Comparison of ENCODE assay signal across 9 cellular contexts in genomic region chr10:123573236-123574147, GRCh38.
A peak's percentile ranks its signal among the peaks of the same experiment; 100 is the strongest.
DNase-seq lines count a peak whose midpoint lies in the region; ATAC-seq lines count a peak whose summit lies in the region.
"Had no signal": no experiment of that assay in that cellular context is flagged by ENCODE, and none has a peak within 500 bp of the region (broad histone marks: within the 10 kb centered on the region; RNA-seq: fewer than 3 reads in every experiment).

No MANE protein-coding gene starts in this region.

- intact Hi-C loops in activated T-helper 1 cell treated with anti-CD3 and anti-CD28 coated beads, Interleukin-12 subunit alpha, Interleukin-12 subunit beta, Interleukin-2, Interleukin-4 antibody, amounts not matched to agents 30 ng/mL and 10 ng/mL and 1 ng/mL, durations not matched to agents 14 hours and 24 hours and 36 hours (cut with micrococcal nuclease): no loop called here
- intact Hi-C loops in activated T-helper 2 cell treated with anti-CD3 and anti-CD28 coated beads, Interferon-gamma antibody, Interleukin-2, Interleukin-4, amounts not matched to agents 10 μg/mL and 5 μg/mL and 100 μg/mL, durations not matched to agents 14 hours and 24 hours and 36 hours (cut with micrococcal nuclease): no loop called here

- DNase-seq in AG20443 (ENCODE audit: low spot score): peak; percentile 67
- peak; percentile 42 for DNase-seq in GM19240 (ENCODE audit: insufficient read length, low spot score)
- peak; percentile 74 for DNase-seq in NCI-H748 (lab: John Stamatoyannopoulos, UW; ENCODE audit: unreplicated experiment)
- DNase-seq in activated T-helper 1 cell treated with anti-CD3 and anti-CD28 coated beads, Interleukin-12 subunit alpha, Interleukin-12 subunit beta, Interleukin-2, Interleukin-4 antibody, amounts not matched to agents 30 ng/mL and 10 ng/mL and 1 ng/mL, durations not matched to agents 14 hours and 24 hours and 36 hours (ENCODE audit: low spot score): peak; percentile 6
- DNase-seq in iris pigment epithelial cell (ENCODE audit: low read depth): peak; percentile 7
- DNase-seq in stimulated activated CD8-positive, alpha-beta memory T cell treated with anti-CD3 and anti-CD28 coated beads, Interleukin-4, amount 100 ng/mL, for 24 hours (ENCODE audit: low read depth): peak; percentile 7
- DNase-seq in activated T-helper 2 cell treated with anti-CD3 and anti-CD28 coated beads, Interferon-gamma antibody, Interleukin-2, Interleukin-4, amounts not matched to agents 10 μg/mL and 5 μg/mL and 100 μg/mL, durations not matched to agents 14 hours and 24 hours and 36 hours (ENCODE audit: low spot score): no peak

- no peak overlapping the region for H3K4me3 Mint-ChIP-seq in activated T-helper 1 cell treated with anti-CD3 and anti-CD28 coated beads, Interleukin-12 subunit alpha, Interleukin-12 subunit beta, Interleukin-2, Interleukin-4 antibody, amounts not matched to agents 30 ng/mL and 10 ng/mL and 1 ng/mL, durations not matched to agents 14 hours and 24 hours and 36 hours
- no peak overlapping the region for H3K4me3 Mint-ChIP-seq in activated T-helper 2 cell treated with anti-CD3 and anti-CD28 coated beads, Interferon-gamma antibody, Interleukin-2, Interleukin-4, amounts not matched to agents 10 μg/mL and 5 μg/mL and 100 μg/mL, durations not matched to agents 14 hours and 24 hours and 36 hours (ENCODE audit: low read depth)
- H3K4me3 Mint-ChIP-seq: stimulated activated naive CD8-positive, alpha-beta T cell treated with anti-CD3 and anti-CD28 coated beads, Interleukin-15, Interleukin-2, amounts not matched to agents 100 ng/mL and 50 ng/mL, for 24 hours had no signal

- peaks cover 8% of the 10 kb centered on the region for H3K27me3 Mint-ChIP-seq in activated T-helper 1 cell treated with anti-CD3 and anti-CD28 coated beads, Interleukin-12 subunit alpha, Interleukin-12 subunit beta, Interleukin-2, Interleukin-4 antibody, amounts not matched to agents 30 ng/mL and 10 ng/mL and 1 ng/mL, durations not matched to agents 14 hours and 24 hours and 36 hours (ENCODE audit: insufficient read depth)
- peaks cover 2% of the 10 kb centered on the region for H3K27me3 Mint-ChIP-seq in activated T-helper 2 cell treated with anti-CD3 and anti-CD28 coated beads, Interferon-gamma antibody, Interleukin-2, Interleukin-4, amounts not matched to agents 10 μg/mL and 5 μg/mL and 100 μg/mL, durations not matched to agents 14 hours and 24 hours and 36 hours (ENCODE audit: low read depth)

- no peaks in the 10 kb centered on the region for H3K4me1 Mint-ChIP-seq in activated T-helper 1 cell treated with anti-CD3 and anti-CD28 coated beads, Interleukin-12 subunit alpha, Interleukin-12 subunit beta, Interleukin-2, Interleukin-4 antibody, amounts not matched to agents 30 ng/mL and 10 ng/mL and 1 ng/mL, durations not matched to agents 14 hours and 24 hours and 36 hours (ENCODE audit: low read depth)
- no peaks in the 10 kb centered on the region for H3K4me1 Mint-ChIP-seq in activated T-helper 2 cell treated with anti-CD3 and anti-CD28 coated beads, Interferon-gamma antibody, Interleukin-2, Interleukin-4, amounts not matched to agents 10 μg/mL and 5 μg/mL and 100 μg/mL, durations not matched to agents 14 hours and 24 hours and 36 hours (ENCODE audit: low read depth)

- no peak for ATAC-seq in HG02938 (IDR thresholded peaks at IDR 0.05; ENCODE audit: unreplicated experiment)

- no peaks in the 10 kb centered on the region for H3K9me3 Mint-ChIP-seq in activated T-helper 1 cell treated with anti-CD3 and anti-CD28 coated beads, Interleukin-12 subunit alpha, Interleukin-12 subunit beta, Interleukin-2, Interleukin-4 antibody, amounts not matched to agents 30 ng/mL and 10 ng/mL and 1 ng/mL, durations not matched to agents 14 hours and 24 hours and 36 hours
- H3K9me3 Mint-ChIP-seq in activated T-helper 2 cell treated with anti-CD3 and anti-CD28 coated beads, Interferon-gamma antibody, Interleukin-2, Interleukin-4, amounts not matched to agents 10 μg/mL and 5 μg/mL and 100 μg/mL, durations not matched to agents 14 hours and 24 hours and 36 hours: no peaks in the 10 kb centered on the region
- H3K9me3 Mint-ChIP-seq: stimulated activated naive CD8-positive, alpha-beta T cell treated with anti-CD3 and anti-CD28 coated beads, Interleukin-15, Interleukin-2, amounts not matched to agents 100 ng/mL and 50 ng/mL, for 24 hours had no signal

- no peaks in the 10 kb centered on the region for H3K36me3 Mint-ChIP-seq in activated T-helper 1 cell treated with anti-CD3 and anti-CD28 coated beads, Interleukin-12 subunit alpha, Interleukin-12 subunit beta, Interleukin-2, Interleukin-4 antibody, amounts not matched to agents 30 ng/mL and 10 ng/mL and 1 ng/mL, durations not matched to agents 14 hours and 24 hours and 36 hours (ENCODE audit: low read depth)
- H3K36me3 Mint-ChIP-seq in activated T-helper 2 cell treated with anti-CD3 and anti-CD28 coated beads, Interferon-gamma antibody, Interleukin-2, Interleukin-4, amounts not matched to agents 10 μg/mL and 5 μg/mL and 100 μg/mL, durations not matched to agents 14 hours and 24 hours and 36 hours (ENCODE audit: low read depth): no peaks in the 10 kb centered on the region

- no peak overlapping the region for H3K27ac Mint-ChIP-seq in activated T-helper 1 cell treated with anti-CD3 and anti-CD28 coated beads, Interleukin-12 subunit alpha, Interleukin-12 subunit beta, Interleukin-2, Interleukin-4 antibody, amounts not matched to agents 30 ng/mL and 10 ng/mL and 1 ng/mL, durations not matched to agents 14 hours and 24 hours and 36 hours
- H3K27ac Mint-ChIP-seq in activated T-helper 2 cell treated with anti-CD3 and anti-CD28 coated beads, Interferon-gamma antibody, Interleukin-2, Interleukin-4, amounts not matched to agents 10 μg/mL and 5 μg/mL and 100 μg/mL, durations not matched to agents 14 hours and 24 hours and 36 hours: no peak overlapping the region
- H3K27ac Mint-ChIP-seq: stimulated activated naive CD8-positive, alpha-beta T cell treated with anti-CD3 and anti-CD28 coated beads, Interleukin-15, Interleukin-2, amounts not matched to agents 100 ng/mL and 50 ng/mL, for 24 hours had no signal
